ENCODE assay signal across 8 cellular contexts in the genomic region with DNA sequence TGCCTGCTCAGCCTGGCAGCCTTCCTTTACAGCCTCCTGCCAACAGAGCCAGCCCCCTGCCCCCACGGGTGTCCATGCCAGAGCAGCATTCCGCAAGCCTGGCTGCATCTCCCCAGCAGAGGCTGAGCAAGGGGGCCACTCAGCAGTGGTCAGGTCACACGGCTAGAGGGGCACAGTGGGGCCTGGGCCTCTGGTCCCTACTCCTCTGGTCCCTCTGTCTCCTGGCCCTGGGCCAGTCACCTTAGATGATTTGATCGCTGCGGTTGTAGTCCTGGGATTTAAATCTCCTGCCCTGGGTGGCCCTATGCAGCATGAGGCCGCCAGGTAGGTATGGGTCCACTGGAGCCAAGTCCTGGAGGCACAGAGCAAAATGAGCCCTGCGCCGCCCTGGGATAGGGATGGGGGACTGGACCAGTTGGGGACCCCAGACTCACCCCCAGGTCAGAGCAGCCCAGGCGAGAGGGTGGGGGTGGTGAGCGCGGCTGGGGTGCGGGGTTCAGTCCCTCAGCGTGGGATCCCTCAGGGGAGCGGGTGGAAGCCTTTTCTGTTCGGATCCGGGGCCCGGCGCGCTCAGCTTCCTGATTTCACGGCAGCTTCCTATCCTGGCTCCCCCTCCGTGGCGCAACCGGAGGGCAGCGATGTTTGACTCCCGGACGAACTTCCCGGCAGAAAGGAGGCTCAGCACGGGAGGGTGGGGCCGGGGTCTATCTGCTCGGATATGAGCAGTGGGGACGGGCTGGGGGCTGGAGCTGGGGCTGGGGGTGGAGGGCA. TPM values are rescaled to one million over a fixed set of nuclear protein-coding genes. Genes with fewer than 3 reads are reported as not detected.
DNase-seq lines count a peak whose midpoint lies in the region; ATAC-seq and TF ChIP-seq lines count a peak whose summit lies in the region.

TSS of gene ZBTB47 (plus strand) at position 138 of the 771 bp plus-strand sequence. CDS start 4,659 bp downstream, outside the sequence.

- H3K4me3 ChIP-seq in MG63 (peak within 1 kb of the TSS; percentile 66), astrocyte of the spinal cord (ENCODE audit: low read depth, low read length) (peak within 1 kb of the TSS; percentile 72), psoas muscle (peak within 1 kb of the TSS; percentile 78)

- WGBS in psoas muscle, 3 donors: 2% methylated on average over 26 to 31 of the region's 31 CpGs

- in situ Hi-C loops in astrocyte of the spinal cord (cut with HindIII; ENCODE audit: low sequenced_read_pairs): no loop called here

- peaks cover 8% of the 10 kb centered on the region for H3K36me3 ChIP-seq in MG63
- H3K36me3 ChIP-seq in psoas muscle (ENCODE audit: insufficient read depth in 1 of 2, low read depth in 1 of 2): peaks cover 0 to 11% of the 10 kb centered on the region in 2 donors

- no peaks in the 10 kb centered on the region for H3K9me3 ChIP-seq in MG63
- H3K9me3 ChIP-seq in psoas muscle: no peaks in the 10 kb centered on the region

- peaks cover 50% of the 10 kb centered on the region for H3K4me1 ChIP-seq in psoas muscle

- no peak for TF ChIP-seq CTCF in astrocyte of the spinal cord (IDR thresholded peaks at IDR 0.05; ENCODE audit: low read depth, low read length)
- no peak for TF ChIP-seq CTCF in psoas muscle (IDR thresholded peaks at IDR 0.05)

- intact Hi-C loops in psoas muscle (cut with DNase I): loop anchor here (2.0 to 10.0 kb wide), 3 partner anchors 46 to 91 kb away; no protein-coding TSS in a partner anchor

- H3K27ac ChIP-seq in psoas muscle: peak within 1 kb of the TSS; percentile 98

- peak; percentile 39 for DNase-seq in DMS53 (lab: John Stamatoyannopoulos, UW)
- DNase-seq in DMS53 treated with DMSO at 0.1 percent for 48 hours (lab: John Stamatoyannopoulos, UW; ENCODE audit: unreplicated experiment): no peak
- peak; percentile 82 for DNase-seq in MG63
- DNase-seq in astrocyte of the spinal cord (ENCODE audit: low read depth, low spot score): no peak
- peak in 33 of 51 donors; percentile 38 to 83 (median 63) for DNase-seq in hypothalamus (lab: John Stamatoyannopoulos, UW)
- peak; percentile 79 to 86 for DNase-seq in psoas muscle
- no peak for DNase-seq in cerebellar cortex (ENCODE audit: low spot score)
- DNase-seq in HT-29 (ENCODE audit: low spot score): no peak

- ATAC-seq in psoas muscle: peak; percentile 11 to 23 (median 14)

- no peaks in the 10 kb centered on the region for H3K27me3 ChIP-seq in MG63
- no peaks in the 10 kb centered on the region for H3K27me3 ChIP-seq in psoas muscle (ENCODE audit: insufficient read depth in 3 of 3, low read length in 2 of 3)

RNA-seq across cellular contexts. Expression of gene ZBTB47, which starts in this region (rescaled TPM):
- 11.7 and 22.7 TPM in 2 replicates for total RNA-seq in MG63 (2014; rRNA removed; shearing (Covaris generic); ENCODE audit: low replicate concordance)
- total RNA-seq in psoas muscle: 100 to 1,000 TPM in 2 of 4 donors, 10 to 100 TPM in 2; 87.2 to 151 (median 110) TPM
- polyA plus RNA-seq in psoas muscle: 10 to 100 TPM; 41.6 to 90.3 (median 72.6) TPM
- 1.1 TPM in 2 replicates for total RNA-seq in HT-29 (2014; rRNA removed; shearing (Covaris generic))

Comparison
In these comparisons a context has a peak if more than half of its experiments do, and no peak if none do; other contexts are left out.
1. DNase-seq: peak in DMS53 (single experiment), MG63 (single experiment), hypothalamus (33 of 51) and psoas muscle (2 of 2); none in DMS53 treated with DMSO at 0.1 percent for 48 hours (single experiment), astrocyte of the spinal cord (single experiment), cerebellar cortex (single experiment) and HT-29 (single experiment).
2. Peak in every context shown above with its lines, with median percentiles within 50 percentile points of each other: H3K4me3 ChIP-seq.